27 cellular contexts compared by ENCODE assay signal in genomic region chr20:17671565-17671964, GRCh38. TPM values are rescaled to one million over a fixed set of nuclear protein-coding genes. Genes with fewer than 3 reads are reported as not detected.
A peak's percentile ranks its signal among the peaks of the same experiment; 100 is the strongest.
DNase-seq lines count a peak whose midpoint lies in the region; ATAC-seq and TF ChIP-seq lines count a peak whose summit lies in the region.
"Had no signal": no experiment of that assay in that cellular context is flagged by ENCODE, and none has a peak within 500 bp of the region (broad histone marks: within the 10 kb centered on the region; RNA-seq: fewer than 3 reads in every experiment).

No MANE protein-coding gene starts in this region.

- 73 to 75% methylated on average over 3 to 4 of the region's 4 CpGs for WGBS in endodermal cell (ENCODE audit: insufficient coverage in 1 of 2, insufficient read length in 1 of 2), 2 experiments
- WGBS in trophoblast cell (ENCODE audit: extremely low coverage, insufficient coverage, insufficient read length): no CpG with 5 or more reads among the region's 4 CpGs

- H3K79me1 ChIP-seq in trophoblast cell (ENCODE audit: low read length): no peaks in the 10 kb centered on the region

- H3K14ac ChIP-seq in trophoblast cell (ENCODE audit: low read length): no peak overlapping the region

- no peak overlapping the region for H2BK5ac ChIP-seq in trophoblast cell (ENCODE audit: low read depth, low read length, poor library complexity)

- no peak for DNase-seq in MM.1S
- DNase-seq in endodermal cell: no peak
- peak; percentile 34 to 36 for DNase-seq in trophoblast cell
- no peak for DNase-seq in activated CD4-positive, alpha-beta T cell treated with anti-CD3 and anti-CD28 coated beads, Interleukin-2, amount 50 U/mL, for 4 hours
- no peak for DNase-seq in GDM1 (lab: John Stamatoyannopoulos, UW)
- DNase-seq in activated T-cell treated with anti-CD3 and anti-CD28 coated beads, Interleukin-2, amount 50 U/mL, for 4 hours: no peak
- DNase-seq: Caco-2; CD8-positive, alpha-beta T cell; DMS79; EL; H7; NCI-H1048; NCI-H1417; NCI-H1694; NCI-H2029 treated with DMSO at 0.1 percent for 48 hours; NCI-H526 treated with DMSO at 0.1 percent for 48 hours; SHP77 treated with DMSO at 0.1 percent for 48 hours had no signal

- H3F3A ChIP-seq in MM.1S (ENCODE audit: insufficient read depth, low read length): peaks cover 22% of the 10 kb centered on the region

- no peak overlapping the region for H3K4ac ChIP-seq in trophoblast cell (ENCODE audit: low read depth, low read length)

- no peak overlapping the region for H2AK5ac ChIP-seq in trophoblast cell (ENCODE audit: low read length)

- H3K27ac ChIP-seq in C4-2B (peak overlapping the region; percentile 27), MM.1S (ENCODE audit: low read length) (peak overlapping the region; percentile 31; the same call in 1 of the 2 replicates), endodermal cell (ENCODE audit: low read depth, low read length) (no peak overlapping the region), trophoblast cell (ENCODE audit: low read depth, low read length) (no peak overlapping the region)
- H3K27ac ChIP-seq: KMS-11, RWPE1, SK-N-MC had no signal

- no peak overlapping the region for H3K27ac Mint-ChIP-seq in endodermal cell
- H3K27ac Mint-ChIP-seq: CD8-positive, alpha-beta T cell; IgD-negative memory B cell had no signal

- H2BK12ac ChIP-seq in trophoblast cell (ENCODE audit: low read length): no peak overlapping the region

- no peak overlapping the region for H4K12ac ChIP-seq in trophoblast cell (ENCODE audit: low read depth, low read length)

- H3K4me2 ChIP-seq in MM.1S (ENCODE audit: low read depth, low read length) (peak overlapping the region; percentile 28; the same call in 1 of the 2 replicates), trophoblast cell (ENCODE audit: low read length) (no peak overlapping the region)
- H3K4me2 ChIP-seq: KMS-11 had no signal

- peaks cover 42% of the 10 kb centered on the region for H3K4me1 Mint-ChIP-seq in endodermal cell
- peaks cover 14% of the 10 kb centered on the region for H3K4me1 Mint-ChIP-seq in activated T-cell treated with anti-CD3 and anti-CD28 coated beads, Interleukin-2, amount 50 U/mL, for 4 hours (ENCODE audit: low read depth)

- H3K36me3 Mint-ChIP-seq in endodermal cell (ENCODE audit: low read depth): peaks cover 24% of the 10 kb centered on the region
- H3K36me3 Mint-ChIP-seq in activated T-cell treated with anti-CD3 and anti-CD28 coated beads, Interleukin-2, amount 50 U/mL, for 4 hours (ENCODE audit: insufficient read depth): peaks cover 15% of the 10 kb centered on the region
- H3K36me3 Mint-ChIP-seq: IgD-negative memory B cell had no signal

- H3K9me3 Mint-ChIP-seq in endodermal cell: no peaks in the 10 kb centered on the region
- no peaks in the 10 kb centered on the region for H3K9me3 Mint-ChIP-seq in activated T-cell treated with anti-CD3 and anti-CD28 coated beads, Interleukin-2, amount 50 U/mL, for 4 hours
- H3K9me3 Mint-ChIP-seq: CD8-positive, alpha-beta T cell; IgD-negative memory B cell had no signal

- H3K9me3 ChIP-seq in MM.1S (replicated peaks; ENCODE audit: insufficient read depth, low read length) (no peaks in the 10 kb centered on the region), endodermal cell (ENCODE audit: control insufficient read depth, low read length) (no peaks in the 10 kb centered on the region), trophoblast cell (ENCODE audit: insufficient read depth, low read depth, low read length) (no peaks in the 10 kb centered on the region)
- H3K9me3 ChIP-seq: Caco-2 had no signal

- H3K9ac ChIP-seq in MM.1S (ENCODE audit: low read length) (no peak overlapping the region), endodermal cell (ENCODE audit: extremely low read depth, low read length, poor library complexity, severe bottlenecking) (no peak overlapping the region), trophoblast cell (ENCODE audit: low read length) (no peak overlapping the region)
- H3K9ac ChIP-seq: KMS-11 had no signal

- H4K20me1 ChIP-seq in MM.1S (ENCODE audit: insufficient read depth, low read length): peaks cover 77% of the 10 kb centered on the region

- H4K91ac ChIP-seq in trophoblast cell (ENCODE audit: low read depth, low read length): no peak overlapping the region

- no peak overlapping the region for H4K8ac ChIP-seq in trophoblast cell (ENCODE audit: low read depth, low read length)

- H2AFZ ChIP-seq in MM.1S (ENCODE audit: low read length): no peak overlapping the region
- H2AFZ ChIP-seq in trophoblast cell (ENCODE audit: insufficient read depth, low read length, poor library complexity): no peak overlapping the region

- no peak overlapping the region for H3K23ac ChIP-seq in trophoblast cell (ENCODE audit: low read length)

- H3K4me3 Mint-ChIP-seq in endodermal cell: no peak overlapping the region
- H3K4me3 Mint-ChIP-seq in activated T-cell treated with anti-CD3 and anti-CD28 coated beads, Interleukin-2, amount 50 U/mL, for 4 hours: no peak overlapping the region
- H3K4me3 Mint-ChIP-seq: CD8-positive, alpha-beta T cell; IgD-negative memory B cell had no signal

- H3K79me2 ChIP-seq in MM.1S (ENCODE audit: low read length) (peaks cover 100% of the 10 kb centered on the region), trophoblast cell (ENCODE audit: control insufficient read depth, insufficient read depth, low read length, poor library complexity) (peaks cover 7% of the 10 kb centered on the region)

- no peak overlapping the region for H3K4me3 ChIP-seq in MM.1S (ENCODE audit: low read length)
- H3K4me3 ChIP-seq in endodermal cell (ENCODE audit: low read length): peak overlapping the region; percentile 20
- no peak overlapping the region for H3K4me3 ChIP-seq in trophoblast cell (ENCODE audit: low read depth, low read length)
- H3K4me3 ChIP-seq: SK-N-MC had no signal

- no peak overlapping the region for H2BK120ac ChIP-seq in trophoblast cell (ENCODE audit: insufficient read depth, low read length, poor library complexity)

- H3K9me2 ChIP-seq in MM.1S (replicated peaks; ENCODE audit: insufficient read depth, low read length): no peaks in the 10 kb centered on the region

- no peaks in the 10 kb centered on the region for H3K27me3 ChIP-seq in MM.1S (replicated peaks; ENCODE audit: insufficient read depth, low read length)
- no peaks in the 10 kb centered on the region for H3K27me3 ChIP-seq in endodermal cell (ENCODE audit: control insufficient read depth, insufficient read depth, low read length, poor library complexity, severe bottlenecking)
- H3K27me3 ChIP-seq in trophoblast cell (ENCODE audit: insufficient read depth, low read length): no peaks in the 10 kb centered on the region

- TF ChIP-seq CTCF in C4-2B (conservative IDR thresholded peaks at IDR 0.05): no peak
- TF ChIP-seq CTCF in MM.1S (IDR thresholded peaks at IDR 0.05; ENCODE audit: low read length): no peak
- peak; percentile 18 for TF ChIP-seq CTCF in endodermal cell (conservative IDR thresholded peaks at IDR 0.05)

- no peaks in the 10 kb centered on the region for H3K27me3 Mint-ChIP-seq in endodermal cell (ENCODE audit: insufficient read depth)
- no peaks in the 10 kb centered on the region for H3K27me3 Mint-ChIP-seq in activated T-cell treated with anti-CD3 and anti-CD28 coated beads, Interleukin-2, amount 50 U/mL, for 4 hours (ENCODE audit: low read depth)
- H3K27me3 Mint-ChIP-seq: IgD-negative memory B cell had no signal

- H3K18ac ChIP-seq in trophoblast cell (ENCODE audit: low read length): no peak overlapping the region

- ATAC-seq in activated T-cell treated with anti-CD3 and anti-CD28 coated beads, Interleukin-2, amount 50 U/mL, for 4 hours: no peak
- ATAC-seq in GM18909 (IDR thresholded peaks at IDR 0.05; ENCODE audit: poor library complexity, unreplicated experiment): no peak
- ATAC-seq: CD8-positive, alpha-beta T cell; Panc1 had no signal

- H3K36me3 ChIP-seq in MM.1S (replicated peaks; ENCODE audit: insufficient read depth, low read length): peaks cover 16% of the 10 kb centered on the region; the same call in 1 of the 2 replicates
- peaks cover 68% of the 10 kb centered on the region for H3K36me3 ChIP-seq in endodermal cell (ENCODE audit: control insufficient read depth, insufficient read depth, low read length)
- H3K36me3 ChIP-seq in trophoblast cell (ENCODE audit: control insufficient read depth in 1 of 2, insufficient read depth in 2 of 2, low read length in 2 of 2): peaks cover 22 to 39% of the 10 kb centered on the region in 2 experiments

- H3K4me1 ChIP-seq in MM.1S (ENCODE audit: low read length) (peaks cover 46% of the 10 kb centered on the region), endodermal cell (ENCODE audit: control insufficient read depth, insufficient read depth, low read length) (peaks cover 24% of the 10 kb centered on the region), trophoblast cell (ENCODE audit: control insufficient read depth in 1 of 2, insufficient read depth in 2 of 2, low read length in 2 of 2) (peaks cover 0 to 2% of the 10 kb centered on the region in 2 experiments)

RNA-seq across cellular contexts. Expression of gene RRBP1, which starts 10.5 kb away (rescaled TPM):
- 100 to 1,000 TPM; 191 to 212 TPM for total RNA-seq in endodermal cell
- polyA plus RNA-seq in endodermal cell (2013, experiment 1 of 2): 54.2 TPM
- polyA plus RNA-seq in endodermal cell (2013, experiment 2 of 2): 58.4 TPM
- 231 and 244 TPM in 2 replicates for polyA plus RNA-seq in trophoblast cell (2013)
- total RNA-seq in activated T-cell treated with anti-CD3 and anti-CD28 coated beads, Interleukin-2, amount 50 U/mL, for 4 hours: 10 to 100 TPM; 25.5 to 32.3 (median 27.0) TPM

RNA-seq across cellular contexts. Expression of gene BANF2, which starts 28.2 kb away (rescaled TPM):
- total RNA-seq in endodermal cell: not detected
- polyA plus RNA-seq in endodermal cell (2013, experiment 1 of 2): not detected
- polyA plus RNA-seq in endodermal cell (2013, experiment 2 of 2): not detected
- not detected in 2 replicates for polyA plus RNA-seq in trophoblast cell (2013)
- not detected for total RNA-seq in activated T-cell treated with anti-CD3 and anti-CD28 coated beads, Interleukin-2, amount 50 U/mL, for 4 hours
- total RNA-seq: A172; CD8-positive, alpha-beta T cell; H7; NCI-H460 had no signal
- polyA plus RNA-seq: BJ, IgD-negative memory B cell had no signal

Comparison
In these comparisons a context has a peak if more than half of its experiments do, and no peak if none do; other contexts are left out.
1. H3K27ac ChIP-seq: peak in C4-2B (single experiment) and MM.1S (single experiment); none in endodermal cell (single experiment) and trophoblast cell (single experiment).
2. DNase-seq: peak in trophoblast cell (2 of 2); none in MM.1S (single experiment), endodermal cell (single experiment), activated CD4-positive, alpha-beta T cell treated with anti-CD3 and anti-CD28 coated beads, Interleukin-2, amount 50 U/mL, for 4 hours (0 of 2), GDM1 (single experiment) and activated T-cell treated with anti-CD3 and anti-CD28 coated beads, Interleukin-2, amount 50 U/mL, for 4 hours (single experiment).
3. RNA of gene RRBP1, which starts 10.5 kb away (total RNA-seq): 191 to 212 TPM in endodermal cell; 25.5 to 32.3 TPM in activated T-cell treated with anti-CD3 and anti-CD28 coated beads, Interleukin-2, amount 50 U/mL, for 4 hours; every median in the first group is over 4 times any median in the second.